Comparison of ENCODE assay signal across 8 cellular contexts in genomic region chr16:89506113-89506504, GRCh38. TPM values are rescaled to one million over a fixed set of nuclear protein-coding genes. Genes with fewer than 3 reads are reported as not detected.
DNase-seq lines count a peak whose midpoint lies in the region; ATAC-seq and TF ChIP-seq lines count a peak whose summit lies in the region.

No MANE protein-coding gene starts in this region.

- H3K9me3 ChIP-seq in right lobe of liver (no peaks in the 10 kb centered on the region), upper lobe of left lung (no peaks in the 10 kb centered on the region)

- peak overlapping the region; percentile 68 for H3K4me3 Mint-ChIP-seq in activated T-cell treated with anti-CD3 and anti-CD28 coated beads, Interleukin-2, amount 50 U/mL, for 4 hours
- peak overlapping the region; percentile 47 to 89 (median 69) for H3K4me3 Mint-ChIP-seq in brain

- H3K36me3 ChIP-seq in right lobe of liver (peaks cover 0 to 9% (median 3%) of the 10 kb centered on the region in 4 donors), upper lobe of left lung (peaks cover under 1 to 9% (median 8%) of the 10 kb centered on the region in 4 donors)

- H3K36me3 Mint-ChIP-seq in activated T-cell treated with anti-CD3 and anti-CD28 coated beads, Interleukin-2, amount 50 U/mL, for 4 hours (ENCODE audit: insufficient read depth) = no peaks in the 10 kb centered on the region
- peaks cover 3% of the 10 kb centered on the region for H3K36me3 Mint-ChIP-seq in brain

- peaks cover 32% of the 10 kb centered on the region for H3K4me1 Mint-ChIP-seq in activated T-cell treated with anti-CD3 and anti-CD28 coated beads, Interleukin-2, amount 50 U/mL, for 4 hours (ENCODE audit: low read depth)
- H3K4me1 Mint-ChIP-seq in brain = peaks cover 39% of the 10 kb centered on the region

- TF ChIP-seq CTCF in brain (conservative IDR thresholded peaks at IDR 0.05) = no peak
- no peak for TF ChIP-seq CTCF in right lobe of liver (IDR thresholded peaks at IDR 0.05)
- no peak for TF ChIP-seq CTCF in upper lobe of left lung (IDR thresholded peaks at IDR 0.05)

- 60% methylated on average over 4 of the region's 4 CpGs for WGBS in right lobe of liver (ENCODE audit: insufficient coverage, low coverage, low lambda C conversion rate, missing lambda C conversion rate)
- WGBS in upper lobe of left lung, 2 donors = 69 to 72% methylated on average over 4 of the region's 4 CpGs

- peak overlapping the region in 4 of 5 experiments; percentile 38 to 84 (median 71) for H3K27ac Mint-ChIP-seq in brain

- H3K4me1 ChIP-seq in right lobe of liver (peaks cover 2 to 35% (median 13%) of the 10 kb centered on the region in 4 donors), upper lobe of left lung (peaks cover 34 to 58% (median 40%) of the 10 kb centered on the region in 4 donors)

- H3K4me3 ChIP-seq in right lobe of liver (peak overlapping the region in 2 of 3 donors; percentile 32), upper lobe of left lung (peak overlapping the region in 1 of 4 donors; percentile 29)

- no peaks in the 10 kb centered on the region for H3K27me3 ChIP-seq in right lobe of liver
- H3K27me3 ChIP-seq in upper lobe of left lung = no peaks in the 10 kb centered on the region

- H3K27me3 Mint-ChIP-seq in activated T-cell treated with anti-CD3 and anti-CD28 coated beads, Interleukin-2, amount 50 U/mL, for 4 hours (ENCODE audit: low read depth) = no peaks in the 10 kb centered on the region
- H3K27me3 Mint-ChIP-seq in brain = peaks cover 3% of the 10 kb centered on the region

- TF ChIP-seq POLR2A in right lobe of liver (IDR thresholded peaks at IDR 0.05) (no peak), upper lobe of left lung (IDR thresholded peaks at IDR 0.05) (no peak)

- no peak for ATAC-seq in activated T-cell treated with anti-CD3 and anti-CD28 coated beads, Interleukin-2, amount 50 U/mL, for 4 hours
- ATAC-seq in right lobe of liver = no peak
- ATAC-seq in upper lobe of left lung (ENCODE audit: low FRiP score in 2 of 2) = no peak
- ATAC-seq in HG02588 (IDR thresholded peaks at IDR 0.05; ENCODE audit: unreplicated experiment) = no peak

- H3K27ac ChIP-seq in right lobe of liver = peak overlapping the region; percentile 56 to 85 (median 76)
- peak overlapping the region; percentile 84 to 97 (median 89) for H3K27ac ChIP-seq in upper lobe of left lung

- no peaks in the 10 kb centered on the region for H3K9me3 Mint-ChIP-seq in activated T-cell treated with anti-CD3 and anti-CD28 coated beads, Interleukin-2, amount 50 U/mL, for 4 hours
- no peaks in the 10 kb centered on the region for H3K9me3 Mint-ChIP-seq in brain

- no peak for DNase-seq in activated T-cell treated with anti-CD3 and anti-CD28 coated beads, Interleukin-2, amount 50 U/mL, for 4 hours
- no peak for DNase-seq in activated T-cell treated with anti-CD3 and anti-CD28 coated beads, Interleukin-2, amount 50 U/mL, for 1 hour
- no peak for DNase-seq in right lobe of liver
- DNase-seq in upper lobe of left lung = no peak
- no peak for DNase-seq in ureter (ENCODE audit: low spot score)
- no peak for DNase-seq in activated CD8-positive, alpha-beta memory T cell treated with anti-CD3 and anti-CD28 coated beads, Interleukin-2, amount 50 U/mL, for 48 hours

- intact Hi-C loops in right lobe of liver (cut with DNase I) = no loop called here

- TF ChIP-seq EP300 in upper lobe of left lung (IDR thresholded peaks at IDR 0.05) = no peak

RNA-seq across cellular contexts. Expression of gene SPG7, which starts 2.1 kb away (rescaled TPM):
- 10 to 100 TPM; 76.1 to 88.4 (median 78.5) TPM for total RNA-seq in activated T-cell treated with anti-CD3 and anti-CD28 coated beads, Interleukin-2, amount 50 U/mL, for 4 hours
- polyA plus RNA-seq in brain (ENCODE audit: insufficient read depth, low read depth, low replicate concordance) = 54.6 TPM
- 10 to 100 TPM; 44.0 to 70.5 (median 57.0) TPM for total RNA-seq in right lobe of liver
- 100 to 1,000 TPM in 4 of 6 donors, 10 to 100 TPM in 2; 72.6 to 419 (median 111) TPM for total RNA-seq in upper lobe of left lung
- total RNA-seq in ureter = 132 TPM

RNA-seq across cellular contexts. Expression of gene ANKRD11, which starts 15.7 kb away (rescaled TPM):
- total RNA-seq in activated T-cell treated with anti-CD3 and anti-CD28 coated beads, Interleukin-2, amount 50 U/mL, for 4 hours = 100 to 1,000 TPM; 153 to 181 (median 162) TPM
- 53.2 TPM for polyA plus RNA-seq in brain (ENCODE audit: insufficient read depth, low read depth, low replicate concordance)
- 10 to 100 TPM; 26.2 to 65.8 (median 41.6) TPM for total RNA-seq in right lobe of liver
- 100 to 1,000 TPM in 5 of 6 donors, 10 to 100 TPM in 1; 92.4 to 313 (median 134) TPM for total RNA-seq in upper lobe of left lung
- total RNA-seq in ureter = 258 TPM

RNA-seq across cellular contexts. Expression of gene RPL13, which starts 54.4 kb away (rescaled TPM):
- 1,000 to 10,000 TPM; 3,320 to 3,425 (median 3,389) TPM for total RNA-seq in activated T-cell treated with anti-CD3 and anti-CD28 coated beads, Interleukin-2, amount 50 U/mL, for 4 hours
- 5,084 TPM for polyA plus RNA-seq in brain (ENCODE audit: insufficient read depth, low read depth, low replicate concordance)
- total RNA-seq in right lobe of liver = 1,000 to 10,000 TPM in 2 of 6 experiments, 100 to 1,000 TPM in 4; 684 to 2,810 (median 731) TPM
- total RNA-seq in upper lobe of left lung = 1,000 to 10,000 TPM; 1,332 to 3,837 (median 2,323) TPM
- total RNA-seq in ureter = 2,389 TPM
